In the genomic region with DNA sequence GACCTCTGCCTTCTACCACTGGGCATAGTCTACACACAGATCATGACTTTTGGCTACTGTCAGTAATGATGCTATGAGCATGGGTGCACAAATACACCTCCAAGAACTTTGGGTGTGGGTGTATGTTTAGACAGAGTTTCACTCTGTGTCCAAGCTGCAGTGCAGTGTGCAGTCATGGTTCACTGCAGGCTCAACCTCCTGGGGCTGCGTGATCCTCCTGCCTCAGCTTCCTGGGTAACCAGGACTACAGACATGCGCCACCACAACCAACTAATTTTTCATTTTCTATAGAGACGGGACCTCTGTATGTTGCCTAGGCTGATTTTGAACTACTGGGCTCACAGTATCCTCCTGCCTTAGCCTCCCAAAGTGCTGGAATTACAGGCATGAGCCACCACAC, we compare ENCODE assay signal across 10 cellular contexts.
A peak's percentile ranks its signal among the peaks of the same experiment; 100 is the strongest.
DNase-seq lines count a peak whose midpoint lies in the region; ATAC-seq and TF ChIP-seq lines count a peak whose summit lies in the region.
"Had no signal": no experiment of that assay in that cellular context is flagged by ENCODE, and none has a peak within 500 bp of the region (broad histone marks: within the 10 kb centered on the region; RNA-seq: fewer than 3 reads in every experiment).

No MANE protein-coding gene starts in this region.

- H3K9me3 ChIP-seq in left lung, result no peaks in the 10 kb centered on the region
- H3K9me3 ChIP-seq: spleen had no signal

- no peaks in the 10 kb centered on the region for H3K4me1 ChIP-seq in left lung
- H3K4me1 ChIP-seq: spleen had no signal

- intact Hi-C loops in activated B cell treated with CpG ODN at 0.5 μM for 24 hours (cut with micrococcal nuclease), result no loop called here
- intact Hi-C loops in left lung (cut with DNase I), result no loop called here

- H3K27ac ChIP-seq in left lung, result no peak overlapping the region
- H3K27ac ChIP-seq: spleen had no signal

- H3K36me3 ChIP-seq in left lung, result no peaks in the 10 kb centered on the region
- H3K36me3 ChIP-seq: spleen had no signal

- TF ChIP-seq CTCF in activated B cell treated with CpG ODN at 0.5 μM for 24 hours (IDR thresholded peaks at IDR 0.05) (no peak), left lung (IDR thresholded peaks at IDR 0.05) (no peak)

- POLR2A ChIA-PET in activated B cell treated with CpG ODN at 0.5 μM for 24 hours (lab: Charles Lee), result no interaction called here

- H3K4me1 Mint-ChIP-seq in activated B cell treated with CpG ODN at 0.5 μM for 24 hours, result peaks cover 20% of the 10 kb centered on the region

- no peaks in the 10 kb centered on the region for H3K9me3 Mint-ChIP-seq in activated B cell treated with CpG ODN at 0.5 μM for 24 hours

- H3K27me3 ChIP-seq in left lung, result no peaks in the 10 kb centered on the region
- H3K27me3 ChIP-seq: spleen had no signal

- H3K27me3 Mint-ChIP-seq in activated B cell treated with CpG ODN at 0.5 μM for 24 hours, result no peaks in the 10 kb centered on the region

- no peaks in the 10 kb centered on the region for H3K36me3 Mint-ChIP-seq in activated B cell treated with CpG ODN at 0.5 μM for 24 hours (ENCODE audit: low read depth)

- no peak overlapping the region for H3K4me3 ChIP-seq in left lung
- H3K4me3 ChIP-seq: spleen had no signal

- DNase-seq in activated B cell treated with CpG ODN at 0.5 μM for 24 hours (no peak), COLO829 (ENCODE audit: low spot score) (no peak), MV-4-11 (lab: John Stamatoyannopoulos, UW) (no peak), cerebellar nuclear complex (lab: John Stamatoyannopoulos, UW) (no peak), left lung (no peak)
- DNase-seq: caudate nucleus, spleen had no signal

- H3K27ac Mint-ChIP-seq in activated B cell treated with CpG ODN at 0.5 μM for 24 hours, result peak overlapping the region; percentile 3

- H3K4me3 Mint-ChIP-seq in activated B cell treated with CpG ODN at 0.5 μM for 24 hours, result no peak overlapping the region

- CTCF ChIA-PET in activated B cell treated with CpG ODN at 0.5 μM for 24 hours (lab: Charles Lee), result no interaction called here

- ATAC-seq in GM18861 (IDR thresholded peaks at IDR 0.05; ENCODE audit: unreplicated experiment) (peak; percentile 99), GM21447 (IDR thresholded peaks at IDR 0.05; ENCODE audit: unreplicated experiment) (peak; percentile 95), HG03045 (IDR thresholded peaks at IDR 0.05; ENCODE audit: unreplicated experiment) (peak; percentile 87), activated B cell treated with CpG ODN at 0.5 μM for 24 hours (ENCODE audit: low read depth) (peak; percentile 75), left lung (no peak)
